ENCODE assay signal across 11 cellular contexts in genomic region chr22:24435861-24436351, GRCh38. TPM values are rescaled to one million over a fixed set of nuclear protein-coding genes. Genes with fewer than 3 reads are reported as not detected.
DNase-seq lines count a peak whose midpoint lies in the region; ATAC-seq and TF ChIP-seq lines count a peak whose summit lies in the region.
"Had no signal": no experiment of that assay in that cellular context is flagged by ENCODE, and none has a peak within 500 bp of the region (broad histone marks: within the 10 kb centered on the region; RNA-seq: fewer than 3 reads in every experiment).

No MANE protein-coding gene starts in this region.

- H3K27me3 ChIP-seq in CD8-positive, alpha-beta memory T cell (ENCODE audit: insufficient read depth, low read length, poor library complexity, severe bottlenecking), result no peaks in the 10 kb centered on the region
- H3K27me3 ChIP-seq in neutrophil, result no peaks in the 10 kb centered on the region
- H3K27me3 ChIP-seq: dorsolateral prefrontal cortex had no signal

- CTCF ChIA-PET in CD8-positive, alpha-beta memory T cell (lab: Charles Lee), result interaction anchor here (0.7 to 6.9 kb wide), 9 partner anchors 8 to 107 kb away, joined by 3 to 67 read pairs (median 3); partner anchors contain the start of gene ADORA2A

- H3K4me1 Mint-ChIP-seq in CD8-positive, alpha-beta memory T cell, result peaks cover 58 to 89% (median 75%) of the 10 kb centered on the region in 3 donors
- peaks cover 74% of the 10 kb centered on the region for H3K4me1 Mint-ChIP-seq in central memory CD8-positive, alpha-beta T cell

- peak overlapping the region in 6 of 8 donors; percentile 60 to 95 (median 82) for H3K27ac Mint-ChIP-seq in CD8-positive, alpha-beta memory T cell
- peak overlapping the region; percentile 93 for H3K27ac Mint-ChIP-seq in central memory CD8-positive, alpha-beta T cell (ENCODE audit: low read depth)

- no peaks in the 10 kb centered on the region for H3K9me3 ChIP-seq in CD8-positive, alpha-beta memory T cell (ENCODE audit: low read length)
- H3K9me3 ChIP-seq in neutrophil, result no peaks in the 10 kb centered on the region

- H3K36me3 ChIP-seq in CD8-positive, alpha-beta memory T cell (ENCODE audit: insufficient read depth, low read length), result peaks cover 19% of the 10 kb centered on the region
- H3K36me3 ChIP-seq in neutrophil, result peaks cover 52% of the 10 kb centered on the region

- no peak for TF ChIP-seq CTCF in neutrophil (IDR thresholded peaks at IDR 0.05)
- no peak for TF ChIP-seq CTCF in GM13976 (IDR thresholded peaks at IDR 0.05; ENCODE audit: borderline replicate concordance, control extremely low read depth, extremely low read depth, insufficient read depth, missing control alignments)

- no peak overlapping the region for H3K27ac ChIP-seq in CD8-positive, alpha-beta memory T cell (ENCODE audit: low read depth, low read length)
- H3K27ac ChIP-seq in neutrophil, result peak overlapping the region; percentile 97
- H3K27ac ChIP-seq: PC-9 had no signal

- in situ Hi-C loops in GM13976 (cut with MboI; ENCODE audit: low sequenced_read_pairs, unreplicated experiment), result no loop called here

- no peak for DNase-seq in CD8-positive, alpha-beta memory T cell
- DNase-seq in M059J (ENCODE audit: low read depth), result peak; percentile 59
- DNase-seq in central memory CD8-positive, alpha-beta T cell (ENCODE audit: low spot score in 2 of 2), result no peak
- DNase-seq in NCI-H82 (lab: John Stamatoyannopoulos, UW), result no peak
- DNase-seq in GM13976 (ENCODE audit: low spot score), result no peak
- no peak for DNase-seq in SKM-1 treated with dmso at 0.1 percent for 144 hours (lab: John Stamatoyannopoulos, UW; ENCODE audit: unreplicated experiment)
- DNase-seq: PC-9 had no signal

- peaks cover 79% of the 10 kb centered on the region for H3K4me1 ChIP-seq in CD8-positive, alpha-beta memory T cell (ENCODE audit: insufficient read depth, low read length)
- peaks cover 98% of the 10 kb centered on the region in 2 experiments for H3K4me1 ChIP-seq in neutrophil (ENCODE audit: control insufficient read depth in 1 of 2, insufficient read depth in 1 of 2, low read depth in 1 of 2, low read length in 1 of 2)

- POLR2A ChIA-PET in CD8-positive, alpha-beta memory T cell (lab: Charles Lee), result interaction anchor here (0.6 kb wide), 1 partner anchor 12 kb away, joined by 3 read pairs; no protein-coding TSS in a partner anchor

- H3K9me3 Mint-ChIP-seq in CD8-positive, alpha-beta memory T cell, result no peaks in the 10 kb centered on the region
- no peaks in the 10 kb centered on the region for H3K9me3 Mint-ChIP-seq in central memory CD8-positive, alpha-beta T cell

- no peak for ATAC-seq in central memory CD8-positive, alpha-beta T cell (replicated peaks; ENCODE audit: extremely low read depth, poor library complexity, severe bottlenecking)
- no peak for ATAC-seq in GM19023 (IDR thresholded peaks at IDR 0.05; ENCODE audit: unreplicated experiment)

- no peak overlapping the region for H3K4me3 ChIP-seq in CD8-positive, alpha-beta memory T cell (ENCODE audit: low read length)
- no peak overlapping the region for H3K4me3 ChIP-seq in neutrophil (ENCODE audit: low read depth in 1 of 2, low read length in 1 of 2)
- H3K4me3 ChIP-seq: dorsolateral prefrontal cortex, PC-9 had no signal

- H3K36me3 Mint-ChIP-seq in CD8-positive, alpha-beta memory T cell, result peaks cover 4 to 66% (median 5%) of the 10 kb centered on the region in 3 donors
- peaks cover 30% of the 10 kb centered on the region for H3K36me3 Mint-ChIP-seq in central memory CD8-positive, alpha-beta T cell (ENCODE audit: insufficient read depth)

- H3K4me3 Mint-ChIP-seq in CD8-positive, alpha-beta memory T cell, result peak overlapping the region in 1 of 7 donors; percentile 13
- H3K4me3 Mint-ChIP-seq in central memory CD8-positive, alpha-beta T cell, result peak overlapping the region; percentile 64

- no peaks in the 10 kb centered on the region for H3K27me3 Mint-ChIP-seq in CD8-positive, alpha-beta memory T cell
- H3K27me3 Mint-ChIP-seq in central memory CD8-positive, alpha-beta T cell, result no peaks in the 10 kb centered on the region

RNA-seq across cellular contexts. Expression of gene ADORA2A, which starts 8.5 kb away (rescaled TPM):
- 10 to 100 TPM; 23.2 to 26.7 TPM for total RNA-seq in CD8-positive, alpha-beta memory T cell
- 89.6 TPM for polyA plus RNA-seq in CD8-positive, alpha-beta memory T cell
- total RNA-seq in M059J (2014; rRNA removed; shearing (Covaris generic)), result 2.7 and 5.2 TPM in 2 replicates

RNA-seq across cellular contexts. Expression of gene UPB1, which starts 59.2 kb away (rescaled TPM):
- not detected for total RNA-seq in CD8-positive, alpha-beta memory T cell
- polyA plus RNA-seq in CD8-positive, alpha-beta memory T cell, result 0.10 TPM
- 0.05 and 0.47 TPM in 2 replicates for total RNA-seq in M059J (2014; rRNA removed; shearing (Covaris generic))
- total RNA-seq: Daoy had no signal
